Comparison of ENCODE assay signal across 1 cellular context in the genomic region with DNA sequence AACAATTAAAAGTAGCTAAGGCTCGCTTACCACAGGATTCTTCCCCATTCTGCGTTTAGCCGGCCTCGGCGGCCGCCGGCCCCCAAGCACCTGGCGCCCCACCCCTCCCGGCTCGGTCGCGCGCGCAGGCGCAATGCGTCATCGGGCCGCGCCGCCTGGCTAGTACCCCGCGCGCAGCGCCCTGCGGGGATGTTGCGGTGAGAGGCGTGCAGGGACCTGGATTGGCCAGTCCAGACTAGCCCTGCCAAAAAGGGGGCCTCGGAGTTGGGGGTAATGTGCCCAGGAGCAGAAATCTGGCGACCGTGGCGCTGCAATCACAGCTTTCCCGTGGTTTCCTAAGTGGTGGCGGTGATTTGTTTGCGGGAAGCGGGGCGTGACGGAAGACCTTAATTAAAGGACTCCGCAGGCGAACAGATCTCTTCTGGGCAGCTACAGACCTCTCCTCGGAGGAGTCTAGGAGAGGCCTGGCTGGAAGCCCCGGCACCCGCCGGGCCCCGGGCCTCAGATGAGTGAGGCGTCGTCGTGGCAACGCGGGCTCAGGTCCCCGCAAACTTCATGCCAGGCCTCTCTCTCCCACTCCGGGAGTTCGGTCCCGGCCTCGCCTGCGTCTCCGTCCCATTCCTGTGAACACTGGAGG.
TF ChIP-seq lines count a peak whose summit lies in the region.

No MANE protein-coding gene starts in this region.

TF ChIP-seq in SK-N-SH, 30 proteins besides CTCF, POLR2A, EP300 and RAD21 (continued from another document):
- TF ChIP-seq, protein P1, sequence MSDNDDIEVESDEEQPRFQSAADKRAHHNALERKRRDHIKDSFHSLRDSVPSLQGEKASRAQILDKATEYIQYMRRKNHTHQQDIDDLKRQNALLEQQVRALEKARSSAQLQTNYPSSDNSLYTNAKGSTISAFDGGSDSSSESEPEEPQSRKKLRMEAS (IDR thresholded peaks at IDR 0.05; ENCODE audit: low read depth), result no peak
- TF ChIP-seq MXI1 (IDR thresholded peaks at IDR 0.05; ENCODE audit: low read depth, low read length) (peak; percentile 54), MEF2A (IDR thresholded peaks at IDR 0.05; ENCODE audit: borderline replicate concordance, low read depth) (0 out of 2 replicates have a peak, but pooled peaks have one; percentile 13), NRF1 (IDR thresholded peaks at IDR 0.05; ENCODE audit: low read depth, low read length) (peak; percentile 81), SIN3A (IDR thresholded peaks at IDR 0.05; ENCODE audit: borderline replicate concordance, low read depth, low read length) (0 out of 2 replicates have a peak, but pooled peaks have one; percentile 0), RCOR1 (IDR thresholded peaks at IDR 0.05; ENCODE audit: low read length) (no peak), GABPA (IDR thresholded peaks at IDR 0.05; ENCODE audit: low read depth) (no peak), JUND (IDR thresholded peaks at IDR 0.05) (no peak; the same call in 1 of the 2 replicates), TEAD4 (IDR thresholded peaks at IDR 0.05; ENCODE audit: borderline replicate concordance, insufficient read depth) (0 out of 2 replicates have a peak, but pooled peaks have one; percentile 6), YY1 (IDR thresholded peaks at IDR 0.05; ENCODE audit: low read depth) (0 out of 2 replicates have a peak, but pooled peaks have one; percentile 20), CHD2 (IDR thresholded peaks at IDR 0.05; ENCODE audit: low read length, partially characterized antibody) (no peak), FOXM1 (IDR thresholded peaks at IDR 0.05; ENCODE audit: low read depth) (0 out of 2 replicates have a peak, but pooled peaks have one; percentile 36)
- TF ChIP-seq, protein P2, sequence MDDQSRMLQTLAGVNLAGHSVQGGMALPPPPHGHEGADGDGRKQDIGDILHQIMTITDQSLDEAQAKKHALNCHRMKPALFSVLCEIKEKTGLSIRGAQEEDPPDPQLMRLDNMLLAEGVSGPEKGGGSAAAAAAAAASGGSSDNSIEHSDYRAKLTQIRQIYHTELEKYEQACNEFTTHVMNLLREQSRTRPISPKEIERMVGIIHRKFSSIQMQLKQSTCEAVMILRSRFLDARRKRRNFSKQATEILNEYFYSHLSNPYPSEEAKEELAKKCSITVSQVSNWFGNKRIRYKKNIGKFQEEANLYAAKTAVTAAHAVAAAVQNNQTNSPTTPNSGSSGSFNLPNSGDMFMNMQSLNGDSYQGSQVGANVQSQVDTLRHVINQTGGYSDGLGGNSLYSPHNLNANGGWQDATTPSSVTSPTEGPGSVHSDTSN (IDR thresholded peaks at IDR 0.05), result no peak
- TF ChIP-seq, protein P3, sequence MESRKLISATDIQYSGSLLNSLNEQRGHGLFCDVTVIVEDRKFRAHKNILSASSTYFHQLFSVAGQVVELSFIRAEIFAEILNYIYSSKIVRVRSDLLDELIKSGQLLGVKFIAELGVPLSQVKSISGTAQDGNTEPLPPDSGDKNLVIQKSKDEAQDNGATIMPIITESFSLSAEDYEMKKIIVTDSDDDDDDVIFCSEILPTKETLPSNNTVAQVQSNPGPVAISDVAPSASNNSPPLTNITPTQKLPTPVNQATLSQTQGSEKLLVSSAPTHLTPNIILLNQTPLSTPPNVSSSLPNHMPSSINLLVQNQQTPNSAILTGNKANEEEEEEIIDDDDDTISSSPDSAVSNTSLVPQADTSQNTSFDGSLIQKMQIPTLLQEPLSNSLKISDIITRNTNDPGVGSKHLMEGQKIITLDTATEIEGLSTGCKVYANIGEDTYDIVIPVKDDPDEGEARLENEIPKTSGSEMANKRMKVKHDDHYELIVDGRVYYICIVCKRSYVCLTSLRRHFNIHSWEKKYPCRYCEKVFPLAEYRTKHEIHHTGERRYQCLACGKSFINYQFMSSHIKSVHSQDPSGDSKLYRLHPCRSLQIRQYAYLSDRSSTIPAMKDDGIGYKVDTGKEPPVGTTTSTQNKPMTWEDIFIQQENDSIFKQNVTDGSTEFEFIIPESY (IDR thresholded peaks at IDR 0.05; ENCODE audit: borderline replicate concordance, low read depth), result no peak
- TF ChIP-seq, protein P4, sequence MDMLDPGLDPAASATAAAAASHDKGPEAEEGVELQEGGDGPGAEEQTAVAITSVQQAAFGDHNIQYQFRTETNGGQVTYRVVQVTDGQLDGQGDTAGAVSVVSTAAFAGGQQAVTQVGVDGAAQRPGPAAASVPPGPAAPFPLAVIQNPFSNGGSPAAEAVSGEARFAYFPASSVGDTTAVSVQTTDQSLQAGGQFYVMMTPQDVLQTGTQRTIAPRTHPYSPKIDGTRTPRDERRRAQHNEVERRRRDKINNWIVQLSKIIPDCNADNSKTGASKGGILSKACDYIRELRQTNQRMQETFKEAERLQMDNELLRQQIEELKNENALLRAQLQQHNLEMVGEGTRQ (IDR thresholded peaks at IDR 0.05; ENCODE audit: borderline replicate concordance, low read depth, low read length), result no peak
- TF ChIP-seq, protein P5, sequence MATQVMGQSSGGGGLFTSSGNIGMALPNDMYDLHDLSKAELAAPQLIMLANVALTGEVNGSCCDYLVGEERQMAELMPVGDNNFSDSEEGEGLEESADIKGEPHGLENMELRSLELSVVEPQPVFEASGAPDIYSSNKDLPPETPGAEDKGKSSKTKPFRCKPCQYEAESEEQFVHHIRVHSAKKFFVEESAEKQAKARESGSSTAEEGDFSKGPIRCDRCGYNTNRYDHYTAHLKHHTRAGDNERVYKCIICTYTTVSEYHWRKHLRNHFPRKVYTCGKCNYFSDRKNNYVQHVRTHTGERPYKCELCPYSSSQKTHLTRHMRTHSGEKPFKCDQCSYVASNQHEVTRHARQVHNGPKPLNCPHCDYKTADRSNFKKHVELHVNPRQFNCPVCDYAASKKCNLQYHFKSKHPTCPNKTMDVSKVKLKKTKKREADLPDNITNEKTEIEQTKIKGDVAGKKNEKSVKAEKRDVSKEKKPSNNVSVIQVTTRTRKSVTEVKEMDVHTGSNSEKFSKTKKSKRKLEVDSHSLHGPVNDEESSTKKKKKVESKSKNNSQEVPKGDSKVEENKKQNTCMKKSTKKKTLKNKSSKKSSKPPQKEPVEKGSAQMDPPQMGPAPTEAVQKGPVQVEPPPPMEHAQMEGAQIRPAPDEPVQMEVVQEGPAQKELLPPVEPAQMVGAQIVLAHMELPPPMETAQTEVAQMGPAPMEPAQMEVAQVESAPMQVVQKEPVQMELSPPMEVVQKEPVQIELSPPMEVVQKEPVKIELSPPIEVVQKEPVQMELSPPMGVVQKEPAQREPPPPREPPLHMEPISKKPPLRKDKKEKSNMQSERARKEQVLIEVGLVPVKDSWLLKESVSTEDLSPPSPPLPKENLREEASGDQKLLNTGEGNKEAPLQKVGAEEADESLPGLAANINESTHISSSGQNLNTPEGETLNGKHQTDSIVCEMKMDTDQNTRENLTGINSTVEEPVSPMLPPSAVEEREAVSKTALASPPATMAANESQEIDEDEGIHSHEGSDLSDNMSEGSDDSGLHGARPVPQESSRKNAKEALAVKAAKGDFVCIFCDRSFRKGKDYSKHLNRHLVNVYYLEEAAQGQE (IDR thresholded peaks at IDR 0.05; ENCODE audit: low read depth, low read length), result 0 out of 2 replicates have a peak, but pooled peaks have one; percentile 3
